Comparison of ENCODE assay signal across 1 cellular context in the genomic region with DNA sequence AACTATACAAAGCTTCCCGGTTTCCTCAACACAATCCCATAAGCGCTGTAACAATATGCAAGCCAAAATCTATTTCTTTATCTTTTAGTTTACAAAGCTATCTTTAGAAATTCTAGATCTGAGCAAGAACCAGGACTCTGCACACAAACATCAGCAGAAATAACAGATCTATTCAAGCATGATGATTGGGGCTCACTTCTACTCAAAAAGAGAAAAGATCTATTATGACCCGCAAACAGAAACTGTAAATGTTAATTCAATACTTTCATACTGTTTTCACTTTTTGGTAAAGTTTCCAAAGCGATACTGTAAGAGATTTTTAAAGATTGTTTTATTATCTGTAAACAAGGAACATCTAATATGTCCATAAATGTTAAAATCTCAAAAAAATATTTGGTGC.
TF ChIP-seq lines count a peak whose summit lies in the region.

No MANE protein-coding gene starts in this region.

TF ChIP-seq in GM23338, 12 proteins besides CTCF, POLR2A, EP300 and RAD21 (continued from another document):
- TF ChIP-seq, protein P1, sequence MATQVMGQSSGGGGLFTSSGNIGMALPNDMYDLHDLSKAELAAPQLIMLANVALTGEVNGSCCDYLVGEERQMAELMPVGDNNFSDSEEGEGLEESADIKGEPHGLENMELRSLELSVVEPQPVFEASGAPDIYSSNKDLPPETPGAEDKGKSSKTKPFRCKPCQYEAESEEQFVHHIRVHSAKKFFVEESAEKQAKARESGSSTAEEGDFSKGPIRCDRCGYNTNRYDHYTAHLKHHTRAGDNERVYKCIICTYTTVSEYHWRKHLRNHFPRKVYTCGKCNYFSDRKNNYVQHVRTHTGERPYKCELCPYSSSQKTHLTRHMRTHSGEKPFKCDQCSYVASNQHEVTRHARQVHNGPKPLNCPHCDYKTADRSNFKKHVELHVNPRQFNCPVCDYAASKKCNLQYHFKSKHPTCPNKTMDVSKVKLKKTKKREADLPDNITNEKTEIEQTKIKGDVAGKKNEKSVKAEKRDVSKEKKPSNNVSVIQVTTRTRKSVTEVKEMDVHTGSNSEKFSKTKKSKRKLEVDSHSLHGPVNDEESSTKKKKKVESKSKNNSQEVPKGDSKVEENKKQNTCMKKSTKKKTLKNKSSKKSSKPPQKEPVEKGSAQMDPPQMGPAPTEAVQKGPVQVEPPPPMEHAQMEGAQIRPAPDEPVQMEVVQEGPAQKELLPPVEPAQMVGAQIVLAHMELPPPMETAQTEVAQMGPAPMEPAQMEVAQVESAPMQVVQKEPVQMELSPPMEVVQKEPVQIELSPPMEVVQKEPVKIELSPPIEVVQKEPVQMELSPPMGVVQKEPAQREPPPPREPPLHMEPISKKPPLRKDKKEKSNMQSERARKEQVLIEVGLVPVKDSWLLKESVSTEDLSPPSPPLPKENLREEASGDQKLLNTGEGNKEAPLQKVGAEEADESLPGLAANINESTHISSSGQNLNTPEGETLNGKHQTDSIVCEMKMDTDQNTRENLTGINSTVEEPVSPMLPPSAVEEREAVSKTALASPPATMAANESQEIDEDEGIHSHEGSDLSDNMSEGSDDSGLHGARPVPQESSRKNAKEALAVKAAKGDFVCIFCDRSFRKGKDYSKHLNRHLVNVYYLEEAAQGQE (IDR thresholded peaks at IDR 0.05; ENCODE audit: unreplicated experiment) = no peak
- no peak for TF ChIP-seq STAT1 (IDR thresholded peaks at IDR 0.05; ENCODE audit: unreplicated experiment)
- no peak for TF ChIP-seq CREB1 (CRISPR knock-in tag; IDR thresholded peaks at IDR 0.05; ENCODE audit: low read depth)
